Comparison of ENCODE assay signal across 9 cellular contexts in genomic region chr11:130180491-130180890, GRCh38. TPM values are rescaled to one million over a fixed set of nuclear protein-coding genes. Genes with fewer than 3 reads are reported as not detected.
DNase-seq lines count a peak whose midpoint lies in the region; ATAC-seq and TF ChIP-seq lines count a peak whose summit lies in the region.
"Had no signal": no experiment of that assay in that cellular context is flagged by ENCODE, and none has a peak within 500 bp of the region (broad histone marks: within the 10 kb centered on the region; RNA-seq: fewer than 3 reads in every experiment).

No MANE protein-coding gene starts in this region.

- no peak overlapping the region for H2AFZ ChIP-seq in smooth muscle cell (ENCODE audit: low read depth)

- H3K27ac ChIP-seq in smooth muscle cell (ENCODE audit: low read depth), result peak overlapping the region; percentile 52

- no peak overlapping the region for H3K9ac ChIP-seq in smooth muscle cell (ENCODE audit: low read depth)

- H3K79me2 ChIP-seq in smooth muscle cell (ENCODE audit: low read depth), result no peaks in the 10 kb centered on the region

- H3K4me1 ChIP-seq in smooth muscle cell (ENCODE audit: low read depth), result no peaks in the 10 kb centered on the region

- H3K4me3 ChIP-seq in fibroblast of mammary gland (ENCODE audit: control insufficient read depth, low read depth, low read length), result no peak overlapping the region
- no peak overlapping the region for H3K4me3 ChIP-seq in smooth muscle cell

- no peaks in the 10 kb centered on the region for H4K20me1 ChIP-seq in smooth muscle cell (ENCODE audit: low read depth)

- no peaks in the 10 kb centered on the region for H3K36me3 ChIP-seq in smooth muscle cell (ENCODE audit: low read depth)

- peak; percentile 42 for DNase-seq in NCI-H2029 treated with DMSO at 0.1 percent for 48 hours (lab: John Stamatoyannopoulos, UW)
- DNase-seq in fibroblast of mammary gland (ENCODE audit: low read depth), result peak; percentile 56
- no peak for DNase-seq in smooth muscle cell (lab: John Stamatoyannopoulos, UW; ENCODE audit: unreplicated experiment)
- no peak for DNase-seq in HPDE6-E6E7 (ENCODE audit: extremely low spot score)
- DNase-seq in activated CD4-positive, alpha-beta T cell treated with anti-CD3 and anti-CD28 coated beads for 1 hour, result no peak
- no peak for DNase-seq in NOMO-1 (lab: John Stamatoyannopoulos, UW; ENCODE audit: unreplicated experiment in 2 of 2)

- WGBS in smooth muscle cell (ENCODE audit: low lambda C conversion rate), result 66% methylated on average over 4 of the region's 4 CpGs

- ATAC-seq in GM19463 (IDR thresholded peaks at IDR 0.05; ENCODE audit: unreplicated experiment) (peak; percentile 46), GM18867 (IDR thresholded peaks at IDR 0.05; ENCODE audit: unreplicated experiment) (no peak)

- H3F3A ChIP-seq in smooth muscle cell (ENCODE audit: low read depth), result no peaks in the 10 kb centered on the region

- TF ChIP-seq CTCF in fibroblast of mammary gland (conservative IDR thresholded peaks at IDR 0.05; ENCODE audit: control insufficient read depth, insufficient read depth, low read depth, low read length), result no peak
- TF ChIP-seq CTCF in smooth muscle cell (IDR thresholded peaks at IDR 0.05; ENCODE audit: borderline replicate concordance, insufficient read depth, poor library complexity, severe bottlenecking), result no peak

- no peak overlapping the region for H3K4me2 ChIP-seq in smooth muscle cell

- H3K9me3 ChIP-seq in smooth muscle cell (replicated peaks; ENCODE audit: low read depth), result no peaks in the 10 kb centered on the region

- H3K27me3 ChIP-seq in smooth muscle cell (ENCODE audit: low read depth), result no peaks in the 10 kb centered on the region

RNA-seq across cellular contexts. Expression of gene ST14, which starts 20.9 kb away (rescaled TPM):
- 7.7 and 9.4 TPM in 2 replicates for total RNA-seq in smooth muscle cell
- polyA plus RNA-seq in smooth muscle cell, result 2.4 and 16.2 TPM in 2 replicates
- total RNA-seq: LHCN-M2 had no signal

Comparison
In these comparisons a context has a peak if more than half of its experiments do, and no peak if none do; other contexts are left out.
1. DNase-seq: peak in NCI-H2029 treated with DMSO at 0.1 percent for 48 hours (single experiment) and fibroblast of mammary gland (single experiment); none in smooth muscle cell (single experiment), HPDE6-E6E7 (single experiment), activated CD4-positive, alpha-beta T cell treated with anti-CD3 and anti-CD28 coated beads for 1 hour (single experiment) and NOMO-1 (0 of 2).